Comparison of ENCODE assay signal across 30 cellular contexts in the genomic region with DNA sequence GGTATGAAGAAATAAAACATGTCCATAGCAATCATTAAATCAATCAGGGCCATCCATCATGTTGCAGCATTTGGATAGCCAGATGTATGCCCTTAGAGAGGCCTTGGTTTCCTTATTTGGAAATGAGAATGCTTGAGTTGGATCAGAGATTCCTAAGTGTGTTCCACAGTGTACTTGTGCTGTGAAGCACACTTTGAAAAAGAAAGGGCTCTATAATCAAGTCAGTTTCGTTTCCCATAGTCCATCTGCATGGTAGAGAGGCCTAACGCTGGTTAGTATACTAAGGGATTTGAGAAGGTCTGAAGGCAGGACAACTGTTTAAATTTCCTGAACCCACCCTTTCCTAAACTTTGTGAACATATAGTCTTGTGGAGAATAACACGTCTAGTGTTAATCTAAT. TPM values are rescaled to one million over a fixed set of nuclear protein-coding genes. Genes with fewer than 3 reads are reported as not detected.
DNase-seq lines count a peak whose midpoint lies in the region; ATAC-seq and TF ChIP-seq lines count a peak whose summit lies in the region.
"Had no signal": no experiment of that assay in that cellular context is flagged by ENCODE, and none has a peak within 500 bp of the region (broad histone marks: within the 10 kb centered on the region; RNA-seq: fewer than 3 reads in every experiment).

No MANE protein-coding gene starts in this region.

- POLR2A ChIA-PET in IMR-90 (lab: Charles Lee; ENCODE audit: unreplicated experiment) = no interaction called here

- TF ChIP-seq CTCF in IMR-90 (conservative IDR thresholded peaks at IDR 0.05; ENCODE audit: low read depth, low read length) (no peak), left lung (IDR thresholded peaks at IDR 0.05) (no peak), prostate gland (IDR thresholded peaks at IDR 0.05) (no peak)

- no peak overlapping the region for H2AFZ ChIP-seq in IMR-90 (replicated peaks; ENCODE audit: low read length, poor library complexity)

- peaks cover 14% of the 10 kb centered on the region for H3K9me1 ChIP-seq in IMR-90 (ENCODE audit: insufficient read depth, low read length)

- H2AK5ac ChIP-seq in IMR-90 (ENCODE audit: low read depth, low read length) = no peak overlapping the region

- H3K4ac ChIP-seq in IMR-90 (ENCODE audit: low read depth, low read length) = no peak overlapping the region; the same call in 1 of the 2 replicates

- peaks cover 37 to 62% of the 10 kb centered on the region in 2 experiments for H3K79me1 ChIP-seq in IMR-90 (ENCODE audit: low read depth in 1 of 2, low read length in 2 of 2)

- TF ChIP-seq POLR2A in IMR-90 (IDR thresholded peaks at IDR 0.05; ENCODE audit: low read depth, low read length) (no peak), prostate gland (IDR thresholded peaks at IDR 0.05) (no peak)

- no peak for TF ChIP-seq RAD21 in IMR-90 (IDR thresholded peaks at IDR 0.05; ENCODE audit: low read length)

- H2BK5ac ChIP-seq in IMR-90 (ENCODE audit: low read depth, low read length, poor library complexity, severe bottlenecking) = no peak overlapping the region

- peak overlapping the region; percentile 79 for H3K18ac ChIP-seq in IMR-90 (ENCODE audit: low read depth, low read length)

- no CpG with 5 or more reads among the region's 3 CpGs for WGBS in IMR-90 (ENCODE audit: extremely low coverage in 2 of 2, insufficient read length in 1 of 2), 2 experiments
- 61% methylated on average over 3 of the region's 3 CpGs for WGBS in prostate gland

- CTCF ChIA-PET in IMR-90 (lab: Yijun Ruan, JAX) = no interaction called here

- H3K36me3 ChIP-seq in IMR-90 (ENCODE audit: control insufficient read depth, insufficient read depth, low read length) (no peaks in the 10 kb centered on the region), left lung (no peaks in the 10 kb centered on the region), subcutaneous abdominal adipose tissue (ENCODE audit: control insufficient read depth in 5 of 5, insufficient read depth in 5 of 5, low read length in 5 of 5) (no peaks in the 10 kb centered on the region), prostate gland (no peaks in the 10 kb centered on the region)
- H3K36me3 ChIP-seq: gastrocnemius medialis, ovary had no signal

- ATAC-seq in IMR-90 (ENCODE audit: low read depth) (0 out of 2 replicates have a peak, but pooled peaks have one; percentile 28), SK-N-SH treated with all-trans-retinoic acid at 6 μM for 48 hours (peak; percentile 36), left lung (peak; percentile 93), GM21576 (IDR thresholded peaks at IDR 0.05; ENCODE audit: unreplicated experiment) (no peak)
- ATAC-seq: activated CD8-positive, alpha-beta memory T cell treated with anti-CD3 and anti-CD28 coated beads, Interleukin-2, amount 10 ng/mL, durations not matched to agents 7 days and 5 days; activated T-cell treated with anti-CD3 and anti-CD28 coated beads, Interleukin-2, amount 50 U/mL, for 4 hours; esophagus mucosa; gastrocnemius medialis; HCT116; stimulated activated naive CD8-positive, alpha-beta T cell treated with anti-CD3 and anti-CD28 coated beads, Interleukin-15, Interleukin-2, amounts not matched to agents 100 U/mL and 50 U/mL, for 24 hours had no signal

- DNase-seq in IMR-90 (no peak), left lung (no peak), prostate gland (ENCODE audit: low spot score) (no peak), D341Med (ENCODE audit: low spot score) (no peak)
- no peak for DNase-seq in activated CD8-positive, alpha-beta memory T cell treated with anti-CD3 and anti-CD28 coated beads for 24 hours
- DNase-seq: ACHN; activated CD4-positive, alpha-beta T cell treated with anti-CD3 and anti-CD28 coated beads, Interleukin-2, amount 50 U/mL, for 1 hour; activated CD4-positive, CD25-positive, alpha-beta regulatory T cell; activated CD8-positive, alpha-beta memory T cell treated with anti-CD3 and anti-CD28 coated beads, Interleukin-2, amount 10 ng/mL, durations not matched to agents 7 days and 5 days; activated gamma-delta T cell treated with Interleukin-2 at 50 U/mL for 16 hours; activated T-cell treated with anti-CD3 and anti-CD28 coated beads, Interleukin-2, amount 50 U/mL, for 4 hours; CD8-positive, alpha-beta memory T cell; EL; endodermal cell; gastrocnemius medialis; kidney glomerular epithelial cell; mammary epithelial cell; NCI-H1048; NCI-H774; ovary; retina; stimulated activated CD4-positive, alpha-beta T cell treated with anti-CD3 and anti-CD28 coated beads, Interleukin-1b, Interleukin-23, amount 100 ng/mL, for 48 hours; stimulated activated naive CD8-positive, alpha-beta T cell treated with anti-CD3 and anti-CD28 coated beads, Interleukin-15, Interleukin-2, amounts not matched to agents 100 U/mL and 50 U/mL, for 24 hours; testis had no signal

- intact Hi-C loops in IMR-90 (cut with micrococcal nuclease) (no loop called here), left lung (cut with DNase I) (no loop called here), prostate gland (cut with DNase I) (no loop called here)

- peak overlapping the region; percentile 74; the same call in 1 of the 2 replicates for H3K4me2 ChIP-seq in IMR-90 (ENCODE audit: low read depth, low read length)

- H3K14ac ChIP-seq in IMR-90 (replicated peaks; ENCODE audit: low read depth, low read length) = no peak overlapping the region

- H3K27me3 ChIP-seq in IMR-90 (ENCODE audit: control insufficient read depth, insufficient read depth, low read length) (no peaks in the 10 kb centered on the region), left lung (no peaks in the 10 kb centered on the region), subcutaneous abdominal adipose tissue (ENCODE audit: control insufficient read depth in 5 of 5, insufficient read depth in 4 of 5, low read length in 5 of 5) (no peaks in the 10 kb centered on the region), prostate gland (replicated peaks; ENCODE audit: insufficient read depth) (no peaks in the 10 kb centered on the region)
- H3K27me3 ChIP-seq: gastrocnemius medialis, ovary, testis had no signal

- no TSS peak for BruUV-seq in IMR-90 (replicated peaks; lab: Mats Ljungman, UMichigan)

- H3K23ac ChIP-seq in IMR-90 (ENCODE audit: low read depth, low read length) = no peak overlapping the region

- H4K91ac ChIP-seq in IMR-90 (ENCODE audit: insufficient read depth, low read depth, low read length) = no peak overlapping the region

- peaks cover 23% of the 10 kb centered on the region for H4K20me1 ChIP-seq in IMR-90 (ENCODE audit: insufficient read depth, low read length)

- H3K9ac ChIP-seq in IMR-90 (ENCODE audit: low read depth, low read length) = no peak overlapping the region
- H3K9ac ChIP-seq in subcutaneous abdominal adipose tissue (ENCODE audit: low read length in 5 of 5) = peak overlapping the region in 1 of 5 donors; percentile 19

- no peak overlapping the region for H2BK120ac ChIP-seq in IMR-90 (ENCODE audit: low read depth, low read length)

- H3K9me3 ChIP-seq in IMR-90 (ENCODE audit: control insufficient read depth, insufficient read depth, low read length) = no peaks in the 10 kb centered on the region
- no peaks in the 10 kb centered on the region for H3K9me3 ChIP-seq in left lung
- no peaks in the 10 kb centered on the region for H3K9me3 ChIP-seq in subcutaneous abdominal adipose tissue (ENCODE audit: control insufficient read depth in 5 of 5, low read length in 5 of 5)
- H3K9me3 ChIP-seq in prostate gland = no peaks in the 10 kb centered on the region
- H3K9me3 ChIP-seq: gastrocnemius medialis, ovary, testis had no signal

- H3K4me3 ChIP-seq in IMR-90 (ENCODE audit: insufficient read depth, low read depth, low read length) = no peak overlapping the region
- H3K4me3 ChIP-seq in left lung = no peak overlapping the region
- no peak overlapping the region for H3K4me3 ChIP-seq in subcutaneous abdominal adipose tissue (ENCODE audit: low read depth in 1 of 5, low read length in 5 of 5)
- no peak overlapping the region for H3K4me3 ChIP-seq in prostate gland
- H3K4me3 ChIP-seq: gastrocnemius medialis, ovary, testis had no signal

- H2BK20ac ChIP-seq in IMR-90 (ENCODE audit: low read depth, low read length) = no peak overlapping the region

- H3K4me1 ChIP-seq in IMR-90 (ENCODE audit: control insufficient read depth, insufficient read depth, low read length) (peaks cover 14% of the 10 kb centered on the region), left lung (peaks cover 9 to 13% of the 10 kb centered on the region in 2 donors), subcutaneous abdominal adipose tissue (ENCODE audit: control insufficient read depth in 5 of 5, insufficient read depth in 5 of 5, low read length in 5 of 5) (peaks cover 6 to 45% (median 31%) of the 10 kb centered on the region in 5 donors), prostate gland (replicated peaks) (no peaks in the 10 kb centered on the region)

- H2BK15ac ChIP-seq in IMR-90 (ENCODE audit: low read depth, low read length) = no peak overlapping the region

- in situ Hi-C loops in IMR-90 (cut with MboI; ENCODE audit: low sequenced_read_pairs) = no loop called here

- H4K8ac ChIP-seq in IMR-90 (ENCODE audit: low read depth in 2 of 2, low read length in 2 of 2) = peak overlapping the region in 1 of 2 experiments; percentile 34; a peak in 1 of 4 replicates

- dilution Hi-C loops in IMR-90 (cut with HindIII; ENCODE audit: low sequenced_read_pairs, unreplicated experiment) = no loop called here

- H4K5ac ChIP-seq in IMR-90 (ENCODE audit: low read depth, low read length) = peak overlapping the region; percentile 34; the same call in 1 of the 2 replicates

- no peak overlapping the region for H3K56ac ChIP-seq in IMR-90 (ENCODE audit: extremely low read depth, insufficient read depth, low read length)

- H2AK9ac ChIP-seq in IMR-90 (replicated peaks; ENCODE audit: low read depth, low read length, poor library complexity) = no peak overlapping the region

- H3K27ac ChIP-seq in IMR-90 (ENCODE audit: insufficient read depth, low read length) (no peak overlapping the region), left lung (no peak overlapping the region), subcutaneous abdominal adipose tissue (ENCODE audit: low read depth, low read length) (peak overlapping the region; percentile 38), prostate gland (no peak overlapping the region)
- H3K27ac ChIP-seq: RWPE1 had no signal

TF ChIP-seq in SK-N-SH treated with all-trans-retinoic acid at 6 μM for 48 hours, 23 proteins besides CTCF, POLR2A, EP300 and RAD21 (continues in another document):
- TF ChIP-seq CSDC2 (CRISPR knock-in tag; IDR thresholded peaks at IDR 0.05) = no peak
- no peak for TF ChIP-seq ESRRG (CRISPR knock-in tag; IDR thresholded peaks at IDR 0.05)
- TF ChIP-seq ZFP3 (CRISPR knock-in tag; IDR thresholded peaks at IDR 0.05) = no peak

RNA-seq across cellular contexts. Expression of a gene that starts 30.9 kb away (rescaled TPM):
- 110 and 127 TPM in 2 replicates for total RNA-seq in IMR-90 (2012; rRNA removed)
- 15.2 and 17.1 TPM in 2 replicates for polyA plus RNA-seq in IMR-90 (2012; rRNA removed)
- polyA plus RNA-seq in IMR-90 (2012; cell fraction: cytosol; rRNA removed) = 4.3 and 5.0 TPM in 2 replicates
- polyA plus RNA-seq in IMR-90 (2012; cell fraction: nucleus; rRNA removed; ENCODE audit: low replicate concordance) = 10.2 and 28.8 TPM in 2 replicates
- 10 to 100 TPM; 45.1 to 51.6 TPM for total RNA-seq in left lung
- total RNA-seq in prostate gland = 10 to 100 TPM; 31.7 to 45.1 TPM
